Comparison of ENCODE assay signal across 7 cellular contexts in genomic region chr12:3839745-3840144, GRCh38. TPM values are rescaled to one million over a fixed set of nuclear protein-coding genes. Genes with fewer than 3 reads are reported as not detected.
DNase-seq lines count a peak whose midpoint lies in the region; ATAC-seq, FAIRE-seq and TF ChIP-seq lines count a peak whose summit lies in the region.
"Not testable (repeated sequence)": the region's sequence is repeated elsewhere in the genome, so short reads cannot be mapped to it uniquely, and the experiment has no call there.

No MANE protein-coding gene starts in this region.

- not testable (repeated sequence) for ATAC-seq in CD4-positive, alpha-beta T cell (ENCODE audit: poor library complexity); T-helper 17 cell; natural killer cell treated with Interleukin-12 subunit alpha and Interleukin-12 subunit beta and Interleukin-15 and Interleukin-18, amount 100 ng/mL, for 72 hours

- not testable (repeated sequence) for H3K9ac ChIP-seq in keratinocyte (ENCODE audit: control insufficient read depth, extremely low read depth, insufficient read depth, low read length)

- intact Hi-C loops in CD4-positive, alpha-beta T cell (cut with DNase I, micrococcal nuclease): not testable (repeated sequence)

- not testable (repeated sequence) for H3K4me2 ChIP-seq in keratinocyte (ENCODE audit: control insufficient read depth, extremely low read depth, insufficient read depth, low read depth, low read length)

- H4K20me1 ChIP-seq in keratinocyte (ENCODE audit: control insufficient read depth, extremely low read depth, insufficient read depth, low read length): not testable (repeated sequence)

- FAIRE-seq in HTR-8/SVneo (lab: Jason Lieb, UNC): peak; percentile 77
- peak; percentile 5 for FAIRE-seq in keratinocyte (lab: Jason Lieb, UNC)

- H3K27me3 Mint-ChIP-seq in CD4-positive, alpha-beta T cell; T-helper 17 cell; activated naive CD8-positive, alpha-beta T cell; natural killer cell treated with Interleukin-12 subunit alpha and Interleukin-12 subunit beta and Interleukin-15 and Interleukin-18, amount 100 ng/mL, for 72 hours; stimulated activated naive CD8-positive, alpha-beta T cell treated with anti-CD3 and anti-CD28 coated beads, Interleukin-15, Interleukin-2, amounts not matched to agents 100 ng/mL and 50 ng/mL, for 24 hours: not testable (repeated sequence)

- peaks cover 80% of the 10 kb centered on the region for H3K36me3 Mint-ChIP-seq in CD4-positive, alpha-beta T cell (ENCODE audit: low read depth)
- not testable (repeated sequence) for H3K36me3 Mint-ChIP-seq in T-helper 17 cell (ENCODE audit: low read depth)
- peaks cover 35% of the 10 kb centered on the region for H3K36me3 Mint-ChIP-seq in activated naive CD8-positive, alpha-beta T cell
- H3K36me3 Mint-ChIP-seq in natural killer cell treated with Interleukin-12 subunit alpha and Interleukin-12 subunit beta and Interleukin-15 and Interleukin-18, amount 100 ng/mL, for 72 hours: peaks cover 22% of the 10 kb centered on the region
- peaks cover 58% of the 10 kb centered on the region for H3K36me3 Mint-ChIP-seq in stimulated activated naive CD8-positive, alpha-beta T cell treated with anti-CD3 and anti-CD28 coated beads, Interleukin-15, Interleukin-2, amounts not matched to agents 100 ng/mL and 50 ng/mL, for 24 hours (ENCODE audit: low read depth)

- TF ChIP-seq CTCF in CD4-positive, alpha-beta T cell (IDR thresholded peaks at IDR 0.05); keratinocyte (optimal IDR thresholded peaks at IDR 0.05 in 1 of 3, IDR thresholded peaks at IDR 0.05 in 1 of 3, conservative IDR thresholded peaks at IDR 0.05 in 1 of 3; ENCODE audit: extremely low read depth in 1 of 3, insufficient read depth in 2 of 3, low read length in 3 of 3): not testable (repeated sequence)

- not testable (repeated sequence) for H3K9me3 Mint-ChIP-seq in CD4-positive, alpha-beta T cell; activated naive CD8-positive, alpha-beta T cell (ENCODE audit: low read depth); natural killer cell treated with Interleukin-12 subunit alpha and Interleukin-12 subunit beta and Interleukin-15 and Interleukin-18, amount 100 ng/mL, for 72 hours
- H3K9me3 Mint-ChIP-seq in stimulated activated naive CD8-positive, alpha-beta T cell treated with anti-CD3 and anti-CD28 coated beads, Interleukin-15, Interleukin-2, amounts not matched to agents 100 ng/mL and 50 ng/mL, for 24 hours: peaks cover 11% of the 10 kb centered on the region

- POLR2A ChIA-PET in CD4-positive, alpha-beta T cell (lab: Charles Lee): not testable (repeated sequence)

- not testable (repeated sequence) for H3K4me1 ChIP-seq in keratinocyte (ENCODE audit: control insufficient read depth, extremely low read depth, insufficient read depth, low read length)

- peaks cover 71% of the 10 kb centered on the region for H3K4me1 Mint-ChIP-seq in CD4-positive, alpha-beta T cell (ENCODE audit: low read depth)
- peaks cover 44% of the 10 kb centered on the region for H3K4me1 Mint-ChIP-seq in T-helper 17 cell
- peaks cover 65% of the 10 kb centered on the region for H3K4me1 Mint-ChIP-seq in activated naive CD8-positive, alpha-beta T cell (ENCODE audit: low read depth)
- peaks cover 41 to 42% of the 10 kb centered on the region in 2 donors for H3K4me1 Mint-ChIP-seq in natural killer cell treated with Interleukin-12 subunit alpha and Interleukin-12 subunit beta and Interleukin-15 and Interleukin-18, amount 100 ng/mL, for 72 hours (ENCODE audit: low read depth in 2 of 2)
- peaks cover 64% of the 10 kb centered on the region for H3K4me1 Mint-ChIP-seq in stimulated activated naive CD8-positive, alpha-beta T cell treated with anti-CD3 and anti-CD28 coated beads, Interleukin-15, Interleukin-2, amounts not matched to agents 100 ng/mL and 50 ng/mL, for 24 hours (ENCODE audit: low read depth)

- H3K27ac ChIP-seq in CD4-positive, alpha-beta T cell (ENCODE audit: low read depth, low read length); keratinocyte (ENCODE audit: control insufficient read depth, insufficient read depth, low read length): not testable (repeated sequence)

- CTCF ChIA-PET in CD4-positive, alpha-beta T cell (lab: Charles Lee): interaction anchor here (0.9 kb wide), 1 partner anchor 437 kb away, joined by 3 read pairs; no protein-coding TSS in a partner anchor

- H3K27me3 ChIP-seq in CD4-positive, alpha-beta T cell (ENCODE audit: control insufficient read depth, insufficient read depth, low read length); keratinocyte (ENCODE audit: control insufficient read depth, extremely low read depth, insufficient read depth, low read length): not testable (repeated sequence)

- not testable (repeated sequence) for H3K4me3 ChIP-seq in keratinocyte (ENCODE audit: control insufficient read depth in 2 of 3, extremely low read depth in 1 of 3, insufficient read depth in 2 of 3, low read depth in 1 of 3, low read length in 3 of 3)

- H3K79me2 ChIP-seq in keratinocyte (ENCODE audit: control insufficient read depth, insufficient read depth, low read length): not testable (repeated sequence)

- H3K9me3 ChIP-seq in CD4-positive, alpha-beta T cell (ENCODE audit: control insufficient read depth, low read length); T-helper 17 cell (ENCODE audit: control insufficient read depth, low read length, poor library complexity, severe bottlenecking); keratinocyte (ENCODE audit: control insufficient read depth, low read depth, low read length): not testable (repeated sequence)

- not testable (repeated sequence) for H3K36me3 ChIP-seq in keratinocyte (ENCODE audit: control insufficient read depth in 2 of 2, extremely low read depth in 1 of 2, insufficient read depth in 2 of 2, low read length in 2 of 2)

- peak overlapping the region; percentile 73 for H3K4me3 Mint-ChIP-seq in CD4-positive, alpha-beta T cell
- peak overlapping the region; percentile 3 for H3K4me3 Mint-ChIP-seq in T-helper 17 cell
- peak overlapping the region; percentile 46 for H3K4me3 Mint-ChIP-seq in activated naive CD8-positive, alpha-beta T cell
- H3K4me3 Mint-ChIP-seq in natural killer cell treated with Interleukin-12 subunit alpha and Interleukin-12 subunit beta and Interleukin-15 and Interleukin-18, amount 100 ng/mL, for 72 hours: peak overlapping the region; percentile 39
- H3K4me3 Mint-ChIP-seq in stimulated activated naive CD8-positive, alpha-beta T cell treated with anti-CD3 and anti-CD28 coated beads, Interleukin-15, Interleukin-2, amounts not matched to agents 100 ng/mL and 50 ng/mL, for 24 hours: not testable (repeated sequence)

- not testable (repeated sequence) for DNase-seq in CD4-positive, alpha-beta T cell; HTR-8/SVneo (ENCODE audit: insufficient read length, low spot score); T-helper 17 cell; keratinocyte (ENCODE audit: low read depth, low spot score); natural killer cell treated with Interleukin-12 subunit alpha and Interleukin-12 subunit beta and Interleukin-15 and Interleukin-18, amount 100 ng/mL, for 72 hours (ENCODE audit: low spot score)

- H3K27ac Mint-ChIP-seq in CD4-positive, alpha-beta T cell; T-helper 17 cell; natural killer cell treated with Interleukin-12 subunit alpha and Interleukin-12 subunit beta and Interleukin-15 and Interleukin-18, amount 100 ng/mL, for 72 hours: not testable (repeated sequence)
- peak overlapping the region; percentile 58 for H3K27ac Mint-ChIP-seq in activated naive CD8-positive, alpha-beta T cell
- H3K27ac Mint-ChIP-seq in stimulated activated naive CD8-positive, alpha-beta T cell treated with anti-CD3 and anti-CD28 coated beads, Interleukin-15, Interleukin-2, amounts not matched to agents 100 ng/mL and 50 ng/mL, for 24 hours: peak overlapping the region; percentile 3

- H3K9me1 ChIP-seq in keratinocyte (ENCODE audit: control insufficient read depth, extremely low read depth, insufficient read depth, low read length): not testable (repeated sequence)

- not testable (repeated sequence) for H2AFZ ChIP-seq in keratinocyte (ENCODE audit: control insufficient read depth, low read length)

- dilution Hi-C loops in keratinocyte (cut with MboI; ENCODE audit: extremely low pct_ligation_motif_present, low sequenced_read_pairs): not testable (repeated sequence)

RNA-seq across cellular contexts. Expression of gene PARP11, which starts 33.5 kb away (rescaled TPM):
- total RNA-seq in CD4-positive, alpha-beta T cell: 10 to 100 TPM; 13.4 TPM
- total RNA-seq in T-helper 17 cell: 10 to 100 TPM; 16.5 to 21.3 TPM
- 3.5 to 5.4 TPM (median 3.9 TPM) in 3 replicates for polyA plus RNA-seq in keratinocyte
- polyA plus RNA-seq in keratinocyte (2011; ENCODE audit: low read depth): 1.5 TPM
- polyA plus RNA-seq in keratinocyte (2011; cell fraction: cytosol; rRNA removed): 2.6 and 4.2 TPM in 2 replicates
- 2.8 and 3.1 TPM in 2 replicates for polyA plus RNA-seq in keratinocyte (2011; cell fraction: nucleus; rRNA removed)
- 1.2 and 3.9 TPM in 2 replicates for polyA plus RNA-seq in keratinocyte (2012; ENCODE audit: low replicate concordance)
- 2.4 to 5.1 TPM (median 3.0 TPM) in 3 replicates for polyA minus RNA-seq in keratinocyte
- polyA minus RNA-seq in keratinocyte (2011; cell fraction: cytosol; rRNA and poly(A)+ RNA removed): 2.1 TPM
- polyA minus RNA-seq in keratinocyte (2011; cell fraction: nucleus; rRNA and poly(A)+ RNA removed): 3.5 and 7.6 TPM in 2 replicates
- total RNA-seq in natural killer cell treated with Interleukin-12 subunit alpha and Interleukin-12 subunit beta and Interleukin-15 and Interleukin-18, amount 100 ng/mL, for 72 hours: 10 to 100 TPM; 17.7 to 19.8 TPM
